2 cellular contexts compared by ENCODE assay signal in the genomic region with DNA sequence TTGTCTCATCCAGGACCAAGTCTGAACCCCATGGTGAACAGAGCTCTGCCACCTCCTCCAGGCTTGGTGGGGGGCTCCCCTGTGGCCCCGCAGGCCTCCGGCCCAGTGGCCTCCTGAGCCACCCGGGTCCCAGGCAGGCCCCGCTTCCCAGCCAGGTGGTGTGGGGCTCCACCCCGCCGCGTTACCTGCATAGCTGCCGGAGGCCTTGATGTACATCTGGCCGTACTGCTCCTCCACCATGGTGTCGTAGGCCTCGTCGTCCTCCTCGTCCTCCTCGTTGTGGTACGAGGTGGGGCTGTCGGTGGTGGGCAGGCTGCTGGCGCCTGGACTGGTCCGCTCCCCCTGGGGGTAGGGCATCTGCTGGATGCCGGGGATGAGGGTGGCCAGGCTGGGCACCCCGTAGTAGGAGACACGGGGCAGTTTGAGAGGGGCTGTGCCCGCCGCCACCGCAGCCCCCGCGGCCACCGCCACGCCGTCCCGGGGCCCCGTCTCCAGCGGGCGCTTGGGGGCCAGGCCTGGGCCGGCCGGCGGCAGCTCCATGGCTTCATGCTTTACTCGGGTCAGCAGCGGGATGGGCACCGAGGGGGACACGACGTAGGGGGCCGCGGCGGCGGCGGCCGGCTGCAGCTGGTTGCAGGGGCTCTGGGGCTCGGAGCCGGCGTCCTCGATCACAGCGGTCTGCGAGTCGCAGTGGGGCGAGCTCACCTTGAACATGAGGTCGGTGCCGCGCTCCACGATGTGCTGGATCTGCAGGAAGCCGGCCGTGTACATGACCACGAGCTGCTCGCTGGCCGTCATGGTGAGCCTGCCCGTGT.
TF ChIP-seq lines count a peak whose summit lies in the region.

No MANE protein-coding gene starts in this region.

TF ChIP-seq in neural cell, 6 proteins besides CTCF, POLR2A, EP300 and RAD21 (continued from another document):
- TF ChIP-seq, protein P1, sequence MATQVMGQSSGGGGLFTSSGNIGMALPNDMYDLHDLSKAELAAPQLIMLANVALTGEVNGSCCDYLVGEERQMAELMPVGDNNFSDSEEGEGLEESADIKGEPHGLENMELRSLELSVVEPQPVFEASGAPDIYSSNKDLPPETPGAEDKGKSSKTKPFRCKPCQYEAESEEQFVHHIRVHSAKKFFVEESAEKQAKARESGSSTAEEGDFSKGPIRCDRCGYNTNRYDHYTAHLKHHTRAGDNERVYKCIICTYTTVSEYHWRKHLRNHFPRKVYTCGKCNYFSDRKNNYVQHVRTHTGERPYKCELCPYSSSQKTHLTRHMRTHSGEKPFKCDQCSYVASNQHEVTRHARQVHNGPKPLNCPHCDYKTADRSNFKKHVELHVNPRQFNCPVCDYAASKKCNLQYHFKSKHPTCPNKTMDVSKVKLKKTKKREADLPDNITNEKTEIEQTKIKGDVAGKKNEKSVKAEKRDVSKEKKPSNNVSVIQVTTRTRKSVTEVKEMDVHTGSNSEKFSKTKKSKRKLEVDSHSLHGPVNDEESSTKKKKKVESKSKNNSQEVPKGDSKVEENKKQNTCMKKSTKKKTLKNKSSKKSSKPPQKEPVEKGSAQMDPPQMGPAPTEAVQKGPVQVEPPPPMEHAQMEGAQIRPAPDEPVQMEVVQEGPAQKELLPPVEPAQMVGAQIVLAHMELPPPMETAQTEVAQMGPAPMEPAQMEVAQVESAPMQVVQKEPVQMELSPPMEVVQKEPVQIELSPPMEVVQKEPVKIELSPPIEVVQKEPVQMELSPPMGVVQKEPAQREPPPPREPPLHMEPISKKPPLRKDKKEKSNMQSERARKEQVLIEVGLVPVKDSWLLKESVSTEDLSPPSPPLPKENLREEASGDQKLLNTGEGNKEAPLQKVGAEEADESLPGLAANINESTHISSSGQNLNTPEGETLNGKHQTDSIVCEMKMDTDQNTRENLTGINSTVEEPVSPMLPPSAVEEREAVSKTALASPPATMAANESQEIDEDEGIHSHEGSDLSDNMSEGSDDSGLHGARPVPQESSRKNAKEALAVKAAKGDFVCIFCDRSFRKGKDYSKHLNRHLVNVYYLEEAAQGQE (IDR thresholded peaks at IDR 0.05; ENCODE audit: borderline replicate concordance) = no peak
- TF ChIP-seq POLR2AphosphoS5 (IDR thresholded peaks at IDR 0.05) (no peak), MXI1 (conservative IDR thresholded peaks at IDR 0.05; ENCODE audit: poor library complexity, severe bottlenecking) (no peak), SMC3 (conservative IDR thresholded peaks at IDR 0.05; ENCODE audit: poor library complexity) (no peak)

TF ChIP-seq in SK-N-SH, 30 proteins besides CTCF, POLR2A, EP300 and RAD21 (continued from another document):
- TF ChIP-seq, protein P2, sequence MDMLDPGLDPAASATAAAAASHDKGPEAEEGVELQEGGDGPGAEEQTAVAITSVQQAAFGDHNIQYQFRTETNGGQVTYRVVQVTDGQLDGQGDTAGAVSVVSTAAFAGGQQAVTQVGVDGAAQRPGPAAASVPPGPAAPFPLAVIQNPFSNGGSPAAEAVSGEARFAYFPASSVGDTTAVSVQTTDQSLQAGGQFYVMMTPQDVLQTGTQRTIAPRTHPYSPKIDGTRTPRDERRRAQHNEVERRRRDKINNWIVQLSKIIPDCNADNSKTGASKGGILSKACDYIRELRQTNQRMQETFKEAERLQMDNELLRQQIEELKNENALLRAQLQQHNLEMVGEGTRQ (IDR thresholded peaks at IDR 0.05; ENCODE audit: borderline replicate concordance, low read depth, low read length) = no peak
- TF ChIP-seq TEAD4 (IDR thresholded peaks at IDR 0.05; ENCODE audit: borderline replicate concordance, insufficient read depth) = no peak
- TF ChIP-seq, protein P1 (IDR thresholded peaks at IDR 0.05; ENCODE audit: low read depth, low read length) = no peak
- TF ChIP-seq NRF1 (IDR thresholded peaks at IDR 0.05; ENCODE audit: low read depth, low read length) = no peak
- TF ChIP-seq ELF1 (IDR thresholded peaks at IDR 0.05) = no peak
- no peak for TF ChIP-seq TAF1 (IDR thresholded peaks at IDR 0.05; ENCODE audit: borderline replicate concordance, low read depth, low read length)
- no peak for TF ChIP-seq CHD2 (IDR thresholded peaks at IDR 0.05; ENCODE audit: low read length, partially characterized antibody)
- no peak for TF ChIP-seq RFX5 (IDR thresholded peaks at IDR 0.05; ENCODE audit: low read length)
- no peak for TF ChIP-seq FOXJ3 (CRISPR knock-in tag; IDR thresholded peaks at IDR 0.05)
- no peak for TF ChIP-seq POLR2AphosphoS5 (IDR thresholded peaks at IDR 0.05; ENCODE audit: low read depth, low read length)
TF ChIP-seq in SK-N-SH: peak in this region for 0.
